In genomic region chr12:12549426-12549825, GRCh38 we compare ENCODE assay signal across 16 cellular contexts. TPM values are rescaled to one million over a fixed set of nuclear protein-coding genes. Genes with fewer than 3 reads are reported as not detected.
DNase-seq lines count a peak whose midpoint lies in the region; ATAC-seq and TF ChIP-seq lines count a peak whose summit lies in the region.
"Had no signal": no experiment of that assay in that cellular context is flagged by ENCODE, and none has a peak within 500 bp of the region (broad histone marks: within the 10 kb centered on the region; RNA-seq: fewer than 3 reads in every experiment).

No MANE protein-coding gene starts in this region.

- H4K91ac ChIP-seq in H9 (ENCODE audit: insufficient read length, low read depth, low read length): no peak overlapping the region

- no peak overlapping the region for H3T11ph ChIP-seq in H9 (ENCODE audit: low read length)

- H3K27me3 ChIP-seq in H9 (ENCODE audit: insufficient read depth, low read length): no peaks in the 10 kb centered on the region
- H3K27me3 ChIP-seq: BE2C had no signal

- H2AFZ ChIP-seq in H9 (ENCODE audit: low read length): no peak overlapping the region

- peak; percentile 72 for DNase-seq in G401 (ENCODE audit: low spot score)
- DNase-seq in H9: no peak
- DNase-seq in type B pancreatic cell (ENCODE audit: extremely low spot score, unreplicated experiment): no peak
- no peak for DNase-seq in NCI-H2196 treated with DMSO at 0.1 percent for 48 hours (lab: John Stamatoyannopoulos, UW; ENCODE audit: unreplicated experiment)
- DNase-seq in mucosa of gallbladder (ENCODE audit: low spot score): no peak
- DNase-seq: ACHN; BE2C; CD4-positive, alpha-beta T cell; DMS153; DMS79; GF-D8; GOT3; H7; KG1 had no signal

- H3K27ac ChIP-seq in H9 (ENCODE audit: insufficient read length, low read depth, low read length): no peak overlapping the region

- H2BK120ac ChIP-seq in H9 (ENCODE audit: low read depth, low read length, poor library complexity, severe bottlenecking): no peak overlapping the region

- in situ Hi-C loops in G401 (cut with HindIII; ENCODE audit: low sequenced_read_pairs): no loop called here

- no peak overlapping the region for H3K9ac ChIP-seq in H9 (ENCODE audit: extremely low read depth, insufficient read length, low read length)

- H3K4ac ChIP-seq in H9 (ENCODE audit: low read depth, low read length): no peak overlapping the region

- H3K18ac ChIP-seq in H9 (ENCODE audit: insufficient read length, low read depth, low read length): no peak overlapping the region

- H3K27me3 Mint-ChIP-seq in H9 (ENCODE audit: low read depth) (no peaks in the 10 kb centered on the region), type B pancreatic cell (no peaks in the 10 kb centered on the region)
- no peaks in the 10 kb centered on the region for H3K27me3 Mint-ChIP-seq in activated T-helper 17 cell treated with anti-CD3 and anti-CD28 coated beads, Interleukin-2, amount 50 U/mL, for 72 hours
- H3K27me3 Mint-ChIP-seq: CD4-positive, alpha-beta T cell had no signal

- H3K4me2 ChIP-seq in H9 (ENCODE audit: insufficient read depth, insufficient read length, low read length): no peak overlapping the region

- H3K79me1 ChIP-seq in H9 (ENCODE audit: insufficient read depth, low read depth, low read length, poor library complexity, severe bottlenecking): no peaks in the 10 kb centered on the region

- no peak overlapping the region for H3K14ac ChIP-seq in H9 (ENCODE audit: insufficient read depth, low read length)

- H2BK15ac ChIP-seq in H9 (ENCODE audit: low read depth, low read length): no peak overlapping the region

- no peak overlapping the region for H4K8ac ChIP-seq in H9 (replicated peaks; ENCODE audit: insufficient read length, low read depth, low read length)

- H2AK5ac ChIP-seq in H9 (ENCODE audit: insufficient read length, low read length): no peak overlapping the region

- WGBS in H9 (ENCODE audit: extremely low coverage, insufficient read length, low lambda C conversion rate): no CpG with 5 or more reads among the region's 2 CpGs

- no peak overlapping the region for H2BK12ac ChIP-seq in H9 (ENCODE audit: insufficient read length, low read depth, low read length)

- H2BK20ac ChIP-seq in H9 (ENCODE audit: low read depth, low read length, poor library complexity, severe bottlenecking): no peak overlapping the region

- H3K23ac ChIP-seq in H9 (ENCODE audit: insufficient read length, low read depth, low read length): no peak overlapping the region

- H3K23me2 ChIP-seq in H9 (ENCODE audit: insufficient read length, low read depth, low read length, poor library complexity, severe bottlenecking): no peaks in the 10 kb centered on the region

- H3K56ac ChIP-seq in H9 (ENCODE audit: insufficient read length, low read depth, low read length): no peak overlapping the region

- H3K27ac Mint-ChIP-seq in H9: peak overlapping the region in 2 of 3 experiments; percentile 20 to 41; a peak in 3 of 7 replicates
- peak overlapping the region; percentile 18 for H3K27ac Mint-ChIP-seq in activated T-helper 17 cell treated with anti-CD3 and anti-CD28 coated beads, Interleukin-2, amount 50 U/mL, for 72 hours
- H3K27ac Mint-ChIP-seq in type B pancreatic cell: peak overlapping the region; percentile 7
- H3K27ac Mint-ChIP-seq: CD4-positive, alpha-beta T cell had no signal

- no peaks in the 10 kb centered on the region for H3K9me3 Mint-ChIP-seq in H9
- H3K9me3 Mint-ChIP-seq in activated T-helper 17 cell treated with anti-CD3 and anti-CD28 coated beads, Interleukin-2, amount 50 U/mL, for 72 hours: no peaks in the 10 kb centered on the region
- peaks cover 4% of the 10 kb centered on the region for H3K9me3 Mint-ChIP-seq in type B pancreatic cell
- H3K9me3 Mint-ChIP-seq: CD4-positive, alpha-beta T cell had no signal

- TF ChIP-seq CTCF in H9 (conservative IDR thresholded peaks at IDR 0.05): no peak
- no peak for TF ChIP-seq CTCF in type B pancreatic cell (conservative IDR thresholded peaks at IDR 0.05)

- no peak for ATAC-seq in activated T-helper 17 cell treated with anti-CD3 and anti-CD28 coated beads, Interleukin-2, amount 50 U/mL, for 72 hours (replicated peaks)
- no peak for ATAC-seq in GM19351 (IDR thresholded peaks at IDR 0.05; ENCODE audit: unreplicated experiment)

- no peaks in the 10 kb centered on the region for H3K9me3 ChIP-seq in H9 (ENCODE audit: control insufficient read depth, low read depth, low read length)
- H3K9me3 ChIP-seq: BE2C had no signal

- peaks cover 2% of the 10 kb centered on the region; the same call in 1 of the 2 replicates for H3K79me2 ChIP-seq in H9 (ENCODE audit: insufficient read depth, low read length)

- peaks cover 13 to 17% of the 10 kb centered on the region in 2 experiments for H3K4me1 Mint-ChIP-seq in H9
- peaks cover 21% of the 10 kb centered on the region for H3K4me1 Mint-ChIP-seq in activated T-helper 17 cell treated with anti-CD3 and anti-CD28 coated beads, Interleukin-2, amount 50 U/mL, for 72 hours
- H3K4me1 Mint-ChIP-seq in type B pancreatic cell (ENCODE audit: unreplicated experiment): peaks cover 5% of the 10 kb centered on the region

- H4K5ac ChIP-seq in H9 (ENCODE audit: insufficient read length, low read depth, low read length): no peak overlapping the region

- peaks cover 4 to 22% (median 13%) of the 10 kb centered on the region in 3 experiments; a peak in 6 of 7 replicates for H3K36me3 Mint-ChIP-seq in H9 (ENCODE audit: insufficient read depth in 1 of 3, low read depth in 3 of 3)
- H3K36me3 Mint-ChIP-seq in activated T-helper 17 cell treated with anti-CD3 and anti-CD28 coated beads, Interleukin-2, amount 50 U/mL, for 72 hours (ENCODE audit: low read depth): peaks cover 94% of the 10 kb centered on the region
- H3K36me3 Mint-ChIP-seq in type B pancreatic cell: peaks cover 47% of the 10 kb centered on the region

- H3K4me1 ChIP-seq in H9 (ENCODE audit: insufficient read depth, low read length): no peaks in the 10 kb centered on the region

- H2BK5ac ChIP-seq in H9 (ENCODE audit: insufficient read length, low read length): no peak overlapping the region

- H3K4me3 Mint-ChIP-seq in H9: no peak overlapping the region
- H3K4me3 Mint-ChIP-seq in activated T-helper 17 cell treated with anti-CD3 and anti-CD28 coated beads, Interleukin-2, amount 50 U/mL, for 72 hours: peak overlapping the region; percentile 15
- no peak overlapping the region for H3K4me3 Mint-ChIP-seq in type B pancreatic cell
- H3K4me3 Mint-ChIP-seq: CD4-positive, alpha-beta T cell had no signal

- H4K20me1 ChIP-seq in H9 (ENCODE audit: control insufficient read depth, insufficient read depth, insufficient read length): no peaks in the 10 kb centered on the region

RNA-seq across cellular contexts. Expression of gene DUSP16, which starts 13.2 kb away (rescaled TPM):
- total RNA-seq in G401 (2014; rRNA removed; shearing (Covaris generic)): 16.2 and 29.6 TPM in 2 replicates
- 62.5 and 64.0 TPM in 2 replicates for total RNA-seq in H9 (2021)
- total RNA-seq in activated T-helper 17 cell treated with anti-CD3 and anti-CD28 coated beads, Interleukin-2, amount 50 U/mL, for 72 hours: 100 to 1,000 TPM in 1 of 2 donors, 10 to 100 TPM in 1; 68.8 to 125 TPM
- total RNA-seq in type B pancreatic cell (ENCODE audit: low replicate concordance): 52.1 and 240 TPM in 2 replicates
- total RNA-seq in mucosa of gallbladder: 65.9 TPM
